Comparison of ENCODE assay signal across 10 cellular contexts in genomic region chr22:46088541-46089311, GRCh38.
A peak's percentile ranks its signal among the peaks of the same experiment; 100 is the strongest.
DNase-seq lines count a peak whose midpoint lies in the region; ATAC-seq and TF ChIP-seq lines count a peak whose summit lies in the region.
"Had no signal": no experiment of that assay in that cellular context is flagged by ENCODE, and none has a peak within 500 bp of the region (broad histone marks: within the 10 kb centered on the region; RNA-seq: fewer than 3 reads in every experiment).

No MANE protein-coding gene starts in this region.

- H3K4me1 ChIP-seq in foreskin keratinocyte (peaks cover 41% of the 10 kb centered on the region), ovary (ENCODE audit: insufficient read depth) (peaks cover 64% of the 10 kb centered on the region)

- no peaks in the 10 kb centered on the region for H3K36me3 Mint-ChIP-seq in activated CD8-positive, alpha-beta T cell treated with anti-CD3 and anti-CD28 coated beads, Interleukin-2, amount 10 ng/mL, durations not matched to agents 7 days and 5 days (ENCODE audit: low read depth)
- H3K36me3 Mint-ChIP-seq: naive B cell had no signal

- H3K27me3 ChIP-seq in AG04450 (ENCODE audit: control insufficient read depth, insufficient read depth, low read length) (no peaks in the 10 kb centered on the region), foreskin keratinocyte (no peaks in the 10 kb centered on the region), ovary (no peaks in the 10 kb centered on the region)

- TF ChIP-seq POLR2A in ovary (IDR thresholded peaks at IDR 0.05), result no peak

- H3K27ac ChIP-seq in AG04450 (ENCODE audit: low read depth, low read length) (peak overlapping the region; percentile 94), adipose tissue (ENCODE audit: low read depth, low read length) (peak overlapping the region; percentile 48), foreskin keratinocyte (peak overlapping the region; percentile 48), ovary (peak overlapping the region; percentile 79 to 94)

- intact Hi-C loops in ovary (cut with DNase I), result no loop called here

- no peak for TF ChIP-seq EP300 in ovary (IDR thresholded peaks at IDR 0.05)

- H3K9me3 Mint-ChIP-seq in activated CD8-positive, alpha-beta T cell treated with anti-CD3 and anti-CD28 coated beads, Interleukin-2, amount 10 ng/mL, durations not matched to agents 7 days and 5 days (ENCODE audit: insufficient read depth), result no peaks in the 10 kb centered on the region
- H3K9me3 Mint-ChIP-seq: naive B cell had no signal

- ATAC-seq in foreskin keratinocyte (no peak), HG03457 (IDR thresholded peaks at IDR 0.05; ENCODE audit: unreplicated experiment) (no peak)
- no peak for ATAC-seq in activated CD8-positive, alpha-beta T cell treated with anti-CD3 and anti-CD28 coated beads, Interleukin-2, amount 10 ng/mL, durations not matched to agents 7 days and 5 days

- H3K27ac Mint-ChIP-seq in activated CD8-positive, alpha-beta T cell treated with anti-CD3 and anti-CD28 coated beads, Interleukin-2, amount 10 ng/mL, durations not matched to agents 7 days and 5 days, result no peak overlapping the region

- POLR2A ChIA-PET in AG04450 (lab: Yijun Ruan, JAX), result interaction anchor here (0.7 to 1.5 kb wide), 10 partner anchors 10 to 83 kb away, joined by 3 to 8 read pairs (median 4); no protein-coding TSS in a partner anchor
- POLR2A ChIA-PET in activated CD8-positive, alpha-beta T cell treated with anti-CD3 and anti-CD28 coated beads, Interleukin-2, amount 10 ng/mL, durations not matched to agents 7 days and 5 days (lab: Charles Lee), result interaction anchor here (0.5 to 0.6 kb wide), 2 partner anchors 15 to 1334 kb away, joined by 3 read pairs; no protein-coding TSS in a partner anchor

- TF ChIP-seq CTCF in AG04450 (IDR thresholded peaks at IDR 0.05; ENCODE audit: low read depth, low read length) (no peak), foreskin keratinocyte (conservative IDR thresholded peaks at IDR 0.05) (no peak), ovary (IDR thresholded peaks at IDR 0.05) (no peak)

- H3K27me3 Mint-ChIP-seq in activated CD8-positive, alpha-beta T cell treated with anti-CD3 and anti-CD28 coated beads, Interleukin-2, amount 10 ng/mL, durations not matched to agents 7 days and 5 days (ENCODE audit: low read depth), result no peaks in the 10 kb centered on the region
- H3K27me3 Mint-ChIP-seq: naive B cell had no signal

- 30 to 44% (median 39%) methylated on average over 24 to 25 of the region's 25 CpGs for WGBS in adipose tissue, 3 donors
- WGBS in ovary, 3 donors, result 2 to 5% (median 4%) methylated on average over 23 to 25 of the region's 25 CpGs

- peaks cover 6% of the 10 kb centered on the region for H3K4me1 Mint-ChIP-seq in activated CD8-positive, alpha-beta T cell treated with anti-CD3 and anti-CD28 coated beads, Interleukin-2, amount 10 ng/mL, durations not matched to agents 7 days and 5 days (ENCODE audit: low read depth)

- no peak overlapping the region for H3K4me3 ChIP-seq in AG04450 (ENCODE audit: low read depth, low read length)
- peak overlapping the region; percentile 29 for H3K4me3 ChIP-seq in ovary

- no peaks in the 10 kb centered on the region for H3K36me3 ChIP-seq in ovary

- H3K9me3 ChIP-seq in AG04450 (ENCODE audit: control insufficient read depth, insufficient read depth, low read length), result peaks cover 5% of the 10 kb centered on the region; the same call in 1 of the 2 replicates
- no peaks in the 10 kb centered on the region for H3K9me3 ChIP-seq in ovary

- CTCF ChIA-PET in AG04450 (lab: Charles Lee), result interaction anchor here (0.5 to 3.1 kb wide), 3 partner anchors 82 to 112 kb away, joined by 3 to 29 read pairs (median 5); partner anchors contain the start of gene WNT7B
- CTCF ChIA-PET in activated CD8-positive, alpha-beta T cell treated with anti-CD3 and anti-CD28 coated beads, Interleukin-2, amount 10 ng/mL, durations not matched to agents 7 days and 5 days (lab: Charles Lee), result interaction anchor here (1.2 kb wide), 1 partner anchor 83 kb away, joined by 3 read pairs; no protein-coding TSS in a partner anchor

- no peak overlapping the region for H3K4me3 Mint-ChIP-seq in activated CD8-positive, alpha-beta T cell treated with anti-CD3 and anti-CD28 coated beads, Interleukin-2, amount 10 ng/mL, durations not matched to agents 7 days and 5 days
- H3K4me3 Mint-ChIP-seq: naive B cell had no signal

- DNase-seq in AG04450 (ENCODE audit: low read depth, low spot score) (no peak), foreskin keratinocyte (no peak), ovary (peak; percentile 50 to 72 (median 63)), NCI-H146 treated with DMSO at 0.1 percent for 48 hours (lab: John Stamatoyannopoulos, UW; ENCODE audit: unreplicated experiment) (no peak)
- DNase-seq in activated CD8-positive, alpha-beta T cell treated with anti-CD3 and anti-CD28 coated beads, Interleukin-2, amount 10 ng/mL, durations not matched to agents 7 days and 5 days, result no peak
- no peak for DNase-seq in stimulated activated CD4-positive, alpha-beta T cell treated with anti-CD3 and anti-CD28 coated beads, Interleukin-1b, Interleukin-23, amount 100 ng/mL, for 48 hours
- DNase-seq: naive B cell; stimulated activated CD8-positive, alpha-beta memory T cell treated with anti-CD3 and anti-CD28 coated beads, Interleukin-4, amount 100 ng/mL, for 48 hours had no signal

Comparison
In these comparisons a context has a peak if more than half of its experiments do, and no peak if none do; other contexts are left out.
1. DNase-seq: peak in ovary (5 of 5); none in AG04450 (single experiment), foreskin keratinocyte (0 of 2), NCI-H146 treated with DMSO at 0.1 percent for 48 hours (single experiment), activated CD8-positive, alpha-beta T cell treated with anti-CD3 and anti-CD28 coated beads, Interleukin-2, amount 10 ng/mL, durations not matched to agents 7 days and 5 days (single experiment) and stimulated activated CD4-positive, alpha-beta T cell treated with anti-CD3 and anti-CD28 coated beads, Interleukin-1b, Interleukin-23, amount 100 ng/mL, for 48 hours (single experiment).
2. Peak in every context shown above with its lines, with median percentiles within 50 percentile points of each other: H3K27ac ChIP-seq.